In the genomic region with DNA sequence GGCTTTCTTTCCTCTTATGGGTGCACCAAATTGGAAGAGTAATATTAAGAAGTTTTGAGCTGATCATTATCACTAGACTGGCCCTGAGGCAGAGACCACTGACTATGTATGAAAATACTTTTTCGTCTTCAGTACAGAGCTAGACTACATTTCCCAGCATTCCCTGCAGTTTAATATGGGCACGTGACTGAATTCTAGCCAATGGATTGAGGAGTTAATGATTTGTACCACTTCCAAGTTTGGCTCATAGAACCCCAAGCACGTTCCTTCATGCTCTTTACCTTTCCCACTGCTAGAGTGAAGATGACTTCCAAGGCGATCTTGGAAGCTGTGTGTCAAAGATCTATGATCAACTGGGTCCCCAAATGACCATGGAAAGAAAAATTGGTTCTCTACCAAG, we compare ENCODE assay signal across 4 cellular contexts.
TF ChIP-seq lines count a peak whose summit lies in the region.

No MANE protein-coding gene starts in this region.

TF ChIP-seq in SK-N-SH, 30 proteins besides CTCF, POLR2A, EP300 and RAD21 (continued from another document):
- TF ChIP-seq, protein P1, sequence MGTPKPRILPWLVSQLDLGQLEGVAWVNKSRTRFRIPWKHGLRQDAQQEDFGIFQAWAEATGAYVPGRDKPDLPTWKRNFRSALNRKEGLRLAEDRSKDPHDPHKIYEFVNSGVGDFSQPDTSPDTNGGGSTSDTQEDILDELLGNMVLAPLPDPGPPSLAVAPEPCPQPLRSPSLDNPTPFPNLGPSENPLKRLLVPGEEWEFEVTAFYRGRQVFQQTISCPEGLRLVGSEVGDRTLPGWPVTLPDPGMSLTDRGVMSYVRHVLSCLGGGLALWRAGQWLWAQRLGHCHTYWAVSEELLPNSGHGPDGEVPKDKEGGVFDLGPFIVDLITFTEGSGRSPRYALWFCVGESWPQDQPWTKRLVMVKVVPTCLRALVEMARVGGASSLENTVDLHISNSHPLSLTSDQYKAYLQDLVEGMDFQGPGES (IDR thresholded peaks at IDR 0.05; ENCODE audit: low read depth, low read length), result no peak

TF ChIP-seq in SK-N-SH treated with all-trans-retinoic acid at 6 μM for 48 hours, 23 proteins besides CTCF, POLR2A, EP300 and RAD21 (continued from another document):
- TF ChIP-seq, protein P2, sequence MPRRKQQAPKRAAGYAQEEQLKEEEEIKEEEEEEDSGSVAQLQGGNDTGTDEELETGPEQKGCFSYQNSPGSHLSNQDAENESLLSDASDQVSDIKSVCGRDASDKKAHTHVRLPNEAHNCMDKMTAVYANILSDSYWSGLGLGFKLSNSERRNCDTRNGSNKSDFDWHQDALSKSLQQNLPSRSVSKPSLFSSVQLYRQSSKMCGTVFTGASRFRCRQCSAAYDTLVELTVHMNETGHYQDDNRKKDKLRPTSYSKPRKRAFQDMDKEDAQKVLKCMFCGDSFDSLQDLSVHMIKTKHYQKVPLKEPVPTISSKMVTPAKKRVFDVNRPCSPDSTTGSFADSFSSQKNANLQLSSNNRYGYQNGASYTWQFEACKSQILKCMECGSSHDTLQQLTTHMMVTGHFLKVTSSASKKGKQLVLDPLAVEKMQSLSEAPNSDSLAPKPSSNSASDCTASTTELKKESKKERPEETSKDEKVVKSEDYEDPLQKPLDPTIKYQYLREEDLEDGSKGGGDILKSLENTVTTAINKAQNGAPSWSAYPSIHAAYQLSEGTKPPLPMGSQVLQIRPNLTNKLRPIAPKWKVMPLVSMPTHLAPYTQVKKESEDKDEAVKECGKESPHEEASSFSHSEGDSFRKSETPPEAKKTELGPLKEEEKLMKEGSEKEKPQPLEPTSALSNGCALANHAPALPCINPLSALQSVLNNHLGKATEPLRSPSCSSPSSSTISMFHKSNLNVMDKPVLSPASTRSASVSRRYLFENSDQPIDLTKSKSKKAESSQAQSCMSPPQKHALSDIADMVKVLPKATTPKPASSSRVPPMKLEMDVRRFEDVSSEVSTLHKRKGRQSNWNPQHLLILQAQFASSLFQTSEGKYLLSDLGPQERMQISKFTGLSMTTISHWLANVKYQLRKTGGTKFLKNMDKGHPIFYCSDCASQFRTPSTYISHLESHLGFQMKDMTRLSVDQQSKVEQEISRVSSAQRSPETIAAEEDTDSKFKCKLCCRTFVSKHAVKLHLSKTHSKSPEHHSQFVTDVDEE (CRISPR knock-in tag; IDR thresholded peaks at IDR 0.05), result no peak
- TF ChIP-seq ZFP30 (CRISPR knock-in tag; IDR thresholded peaks at IDR 0.05), result no peak
- TF ChIP-seq, protein P3, sequence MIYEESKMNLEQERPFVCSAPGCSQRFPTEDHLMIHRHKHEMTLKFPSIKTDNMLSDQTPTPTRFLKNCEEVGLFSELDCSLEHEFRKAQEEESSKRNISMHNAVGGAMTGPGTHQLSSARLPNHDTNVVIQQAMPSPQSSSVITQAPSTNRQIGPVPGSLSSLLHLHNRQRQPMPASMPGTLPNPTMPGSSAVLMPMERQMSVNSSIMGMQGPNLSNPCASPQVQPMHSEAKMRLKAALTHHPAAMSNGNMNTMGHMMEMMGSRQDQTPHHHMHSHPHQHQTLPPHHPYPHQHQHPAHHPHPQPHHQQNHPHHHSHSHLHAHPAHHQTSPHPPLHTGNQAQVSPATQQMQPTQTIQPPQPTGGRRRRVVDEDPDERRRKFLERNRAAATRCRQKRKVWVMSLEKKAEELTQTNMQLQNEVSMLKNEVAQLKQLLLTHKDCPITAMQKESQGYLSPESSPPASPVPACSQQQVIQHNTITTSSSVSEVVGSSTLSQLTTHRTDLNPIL (CRISPR knock-in tag; IDR thresholded peaks at IDR 0.05; ENCODE audit: low read depth), result no peak
- TF ChIP-seq BACH2 (CRISPR knock-in tag; IDR thresholded peaks at IDR 0.05; ENCODE audit: borderline replicate concordance), result no peak
- no peak for TF ChIP-seq ESRRG (CRISPR knock-in tag; IDR thresholded peaks at IDR 0.05)
- no peak for TF ChIP-seq ZNF8 (CRISPR knock-in tag; IDR thresholded peaks at IDR 0.05)
- no peak for TF ChIP-seq ZC3H10 (CRISPR knock-in tag; IDR thresholded peaks at IDR 0.05)
- TF ChIP-seq, protein P4, sequence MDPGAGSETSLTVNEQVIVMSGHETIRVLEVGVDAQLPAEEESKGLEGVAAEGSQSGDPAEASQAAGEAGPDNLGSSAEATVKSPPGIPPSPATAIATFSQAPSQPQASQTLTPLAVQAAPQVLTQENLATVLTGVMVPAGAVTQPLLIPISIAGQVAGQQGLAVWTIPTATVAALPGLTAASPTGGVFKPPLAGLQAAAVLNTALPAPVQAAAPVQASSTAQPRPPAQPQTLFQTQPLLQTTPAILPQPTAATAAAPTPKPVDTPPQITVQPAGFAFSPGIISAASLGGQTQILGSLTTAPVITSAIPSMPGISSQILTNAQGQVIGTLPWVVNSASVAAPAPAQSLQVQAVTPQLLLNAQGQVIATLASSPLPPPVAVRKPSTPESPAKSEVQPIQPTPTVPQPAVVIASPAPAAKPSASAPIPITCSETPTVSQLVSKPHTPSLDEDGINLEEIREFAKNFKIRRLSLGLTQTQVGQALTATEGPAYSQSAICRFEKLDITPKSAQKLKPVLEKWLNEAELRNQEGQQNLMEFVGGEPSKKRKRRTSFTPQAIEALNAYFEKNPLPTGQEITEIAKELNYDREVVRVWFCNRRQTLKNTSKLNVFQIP (CRISPR knock-in tag; IDR thresholded peaks at IDR 0.05; ENCODE audit: borderline replicate concordance, low read depth), result no peak

TF ChIP-seq in Ishikawa, 13 proteins besides CTCF, POLR2A, EP300 and RAD21 (continued from another document):
- TF ChIP-seq, protein P5, sequence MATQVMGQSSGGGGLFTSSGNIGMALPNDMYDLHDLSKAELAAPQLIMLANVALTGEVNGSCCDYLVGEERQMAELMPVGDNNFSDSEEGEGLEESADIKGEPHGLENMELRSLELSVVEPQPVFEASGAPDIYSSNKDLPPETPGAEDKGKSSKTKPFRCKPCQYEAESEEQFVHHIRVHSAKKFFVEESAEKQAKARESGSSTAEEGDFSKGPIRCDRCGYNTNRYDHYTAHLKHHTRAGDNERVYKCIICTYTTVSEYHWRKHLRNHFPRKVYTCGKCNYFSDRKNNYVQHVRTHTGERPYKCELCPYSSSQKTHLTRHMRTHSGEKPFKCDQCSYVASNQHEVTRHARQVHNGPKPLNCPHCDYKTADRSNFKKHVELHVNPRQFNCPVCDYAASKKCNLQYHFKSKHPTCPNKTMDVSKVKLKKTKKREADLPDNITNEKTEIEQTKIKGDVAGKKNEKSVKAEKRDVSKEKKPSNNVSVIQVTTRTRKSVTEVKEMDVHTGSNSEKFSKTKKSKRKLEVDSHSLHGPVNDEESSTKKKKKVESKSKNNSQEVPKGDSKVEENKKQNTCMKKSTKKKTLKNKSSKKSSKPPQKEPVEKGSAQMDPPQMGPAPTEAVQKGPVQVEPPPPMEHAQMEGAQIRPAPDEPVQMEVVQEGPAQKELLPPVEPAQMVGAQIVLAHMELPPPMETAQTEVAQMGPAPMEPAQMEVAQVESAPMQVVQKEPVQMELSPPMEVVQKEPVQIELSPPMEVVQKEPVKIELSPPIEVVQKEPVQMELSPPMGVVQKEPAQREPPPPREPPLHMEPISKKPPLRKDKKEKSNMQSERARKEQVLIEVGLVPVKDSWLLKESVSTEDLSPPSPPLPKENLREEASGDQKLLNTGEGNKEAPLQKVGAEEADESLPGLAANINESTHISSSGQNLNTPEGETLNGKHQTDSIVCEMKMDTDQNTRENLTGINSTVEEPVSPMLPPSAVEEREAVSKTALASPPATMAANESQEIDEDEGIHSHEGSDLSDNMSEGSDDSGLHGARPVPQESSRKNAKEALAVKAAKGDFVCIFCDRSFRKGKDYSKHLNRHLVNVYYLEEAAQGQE (IDR thresholded peaks at IDR 0.05; ENCODE audit: low read depth), result no peak
- TF ChIP-seq ZBTB7A (IDR thresholded peaks at IDR 0.05; ENCODE audit: low read depth) (no peak), YY1 (IDR thresholded peaks at IDR 0.05; ENCODE audit: low read depth) (no peak)

TF ChIP-seq in WTC11, 78 proteins besides CTCF, POLR2A, EP300 and RAD21 (continued from another document):
- TF ChIP-seq, protein P6, sequence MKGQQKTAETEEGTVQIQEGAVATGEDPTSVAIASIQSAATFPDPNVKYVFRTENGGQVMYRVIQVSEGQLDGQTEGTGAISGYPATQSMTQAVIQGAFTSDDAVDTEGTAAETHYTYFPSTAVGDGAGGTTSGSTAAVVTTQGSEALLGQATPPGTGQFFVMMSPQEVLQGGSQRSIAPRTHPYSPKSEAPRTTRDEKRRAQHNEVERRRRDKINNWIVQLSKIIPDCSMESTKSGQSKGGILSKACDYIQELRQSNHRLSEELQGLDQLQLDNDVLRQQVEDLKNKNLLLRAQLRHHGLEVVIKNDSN (CRISPR knock-in tag; IDR thresholded peaks at IDR 0.05), result peak; percentile 91
- TF ChIP-seq, protein P7, sequence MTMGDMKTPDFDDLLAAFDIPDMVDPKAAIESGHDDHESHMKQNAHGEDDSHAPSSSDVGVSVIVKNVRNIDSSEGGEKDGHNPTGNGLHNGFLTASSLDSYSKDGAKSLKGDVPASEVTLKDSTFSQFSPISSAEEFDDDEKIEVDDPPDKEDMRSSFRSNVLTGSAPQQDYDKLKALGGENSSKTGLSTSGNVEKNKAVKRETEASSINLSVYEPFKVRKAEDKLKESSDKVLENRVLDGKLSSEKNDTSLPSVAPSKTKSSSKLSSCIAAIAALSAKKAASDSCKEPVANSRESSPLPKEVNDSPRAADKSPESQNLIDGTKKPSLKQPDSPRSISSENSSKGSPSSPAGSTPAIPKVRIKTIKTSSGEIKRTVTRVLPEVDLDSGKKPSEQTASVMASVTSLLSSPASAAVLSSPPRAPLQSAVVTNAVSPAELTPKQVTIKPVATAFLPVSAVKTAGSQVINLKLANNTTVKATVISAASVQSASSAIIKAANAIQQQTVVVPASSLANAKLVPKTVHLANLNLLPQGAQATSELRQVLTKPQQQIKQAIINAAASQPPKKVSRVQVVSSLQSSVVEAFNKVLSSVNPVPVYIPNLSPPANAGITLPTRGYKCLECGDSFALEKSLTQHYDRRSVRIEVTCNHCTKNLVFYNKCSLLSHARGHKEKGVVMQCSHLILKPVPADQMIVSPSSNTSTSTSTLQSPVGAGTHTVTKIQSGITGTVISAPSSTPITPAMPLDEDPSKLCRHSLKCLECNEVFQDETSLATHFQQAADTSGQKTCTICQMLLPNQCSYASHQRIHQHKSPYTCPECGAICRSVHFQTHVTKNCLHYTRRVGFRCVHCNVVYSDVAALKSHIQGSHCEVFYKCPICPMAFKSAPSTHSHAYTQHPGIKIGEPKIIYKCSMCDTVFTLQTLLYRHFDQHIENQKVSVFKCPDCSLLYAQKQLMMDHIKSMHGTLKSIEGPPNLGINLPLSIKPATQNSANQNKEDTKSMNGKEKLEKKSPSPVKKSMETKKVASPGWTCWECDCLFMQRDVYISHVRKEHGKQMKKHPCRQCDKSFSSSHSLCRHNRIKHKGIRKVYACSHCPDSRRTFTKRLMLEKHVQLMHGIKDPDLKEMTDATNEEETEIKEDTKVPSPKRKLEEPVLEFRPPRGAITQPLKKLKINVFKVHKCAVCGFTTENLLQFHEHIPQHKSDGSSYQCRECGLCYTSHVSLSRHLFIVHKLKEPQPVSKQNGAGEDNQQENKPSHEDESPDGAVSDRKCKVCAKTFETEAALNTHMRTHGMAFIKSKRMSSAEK (CRISPR knock-in tag; IDR thresholded peaks at IDR 0.05; ENCODE audit: borderline replicate concordance), result no peak
TF ChIP-seq in WTC11: peak in this region for 2.
